In the genomic region with DNA sequence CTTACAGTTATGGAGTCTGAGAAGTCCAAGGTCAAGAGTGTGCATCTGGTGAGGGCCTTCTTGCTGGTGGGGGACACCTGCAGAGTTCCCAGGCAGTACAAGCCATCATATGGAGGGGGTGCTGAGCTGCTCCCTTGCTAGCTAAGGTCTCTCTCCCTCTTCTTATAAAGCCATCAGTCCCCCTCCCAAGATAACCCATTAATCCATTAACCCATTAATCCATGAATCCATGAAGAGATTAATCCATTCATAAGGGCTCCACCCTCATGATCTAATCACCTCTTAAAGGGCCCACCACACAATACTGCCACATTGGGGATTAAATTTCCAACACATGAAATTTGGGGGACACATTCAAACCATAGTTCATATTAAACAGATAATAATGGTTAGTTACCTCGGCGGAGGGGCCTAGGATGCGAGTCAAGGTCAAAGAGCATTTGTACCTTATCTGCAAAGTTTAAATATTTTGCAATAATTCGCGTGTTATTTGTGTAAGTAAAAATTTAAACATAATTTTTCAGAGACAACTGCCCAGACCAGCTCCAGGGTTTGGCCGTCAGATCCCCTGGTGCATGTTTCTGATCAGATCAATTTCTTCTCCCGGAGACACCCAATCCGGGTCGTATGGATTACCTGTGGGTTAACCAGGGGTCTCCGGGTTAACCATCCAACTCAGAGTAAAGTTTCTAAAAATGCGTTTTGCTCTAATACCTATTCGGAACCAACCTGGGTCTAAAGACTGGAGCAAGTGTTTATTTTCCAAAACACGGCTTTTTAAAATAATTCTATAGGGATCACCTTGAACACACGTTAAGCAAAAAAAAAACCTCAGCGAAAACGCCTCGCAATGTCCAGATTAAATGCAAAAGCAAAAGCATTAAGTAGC, we compare ENCODE assay signal across 8 cellular contexts. TPM values are rescaled to one million over a fixed set of nuclear protein-coding genes. Genes with fewer than 3 reads are reported as not detected.
DNase-seq lines count a peak whose midpoint lies in the region; ATAC-seq and TF ChIP-seq lines count a peak whose summit lies in the region.

No MANE protein-coding gene starts in this region.

- no peaks in the 10 kb centered on the region for H3K9me3 Mint-ChIP-seq in activated naive CD8-positive, alpha-beta T cell (ENCODE audit: low read depth)
- H3K9me3 Mint-ChIP-seq in stimulated activated naive B cell treated with anti-CD40 and anti-IgM and Interleukin-4, amounts not matched to agents 10 μg/mL and 1 μg/mL and 100 μg/mL, for 72 hours, result peaks cover 0 to 2% of the 10 kb centered on the region in 2 donors

- DNase-seq in GM12864 (ENCODE audit: low read depth) (no peak), iPS-NIHi7 (ENCODE audit: extremely low spot score) (peak; percentile 42), mucosa of gallbladder (ENCODE audit: low spot score) (no peak), NCI-H1048 (lab: John Stamatoyannopoulos, UW) (no peak)
- no peak for DNase-seq in Jurkat, Clone E6-1 (ENCODE audit: low read depth, low spot score)
- no peak for DNase-seq in stimulated activated naive B cell treated with anti-CD40 and anti-IgM and Interleukin-4, amounts not matched to agents 10 μg/mL and 1 μg/mL and 100 μg/mL, for 72 hours

- TF ChIP-seq CTCF in GM12864 (IDR thresholded peaks at IDR 0.05; ENCODE audit: low read depth, low read length, missing control alignments), result no peak

- H3K4me3 ChIP-seq in GM12864 (ENCODE audit: low read depth, low read length), result peak overlapping the region; percentile 76
- H3K4me3 ChIP-seq in Jurkat, Clone E6-1 (ENCODE audit: low read length), result peak overlapping the region; percentile 85

- peak overlapping the region; percentile 98 for H3K4me3 Mint-ChIP-seq in activated naive CD8-positive, alpha-beta T cell
- peak overlapping the region; percentile 96 to 98 for H3K4me3 Mint-ChIP-seq in stimulated activated naive B cell treated with anti-CD40 and anti-IgM and Interleukin-4, amounts not matched to agents 10 μg/mL and 1 μg/mL and 100 μg/mL, for 72 hours

- H3K36me3 Mint-ChIP-seq in activated naive CD8-positive, alpha-beta T cell, result no peaks in the 10 kb centered on the region
- peaks cover 16 to 32% of the 10 kb centered on the region in 2 donors for H3K36me3 Mint-ChIP-seq in stimulated activated naive B cell treated with anti-CD40 and anti-IgM and Interleukin-4, amounts not matched to agents 10 μg/mL and 1 μg/mL and 100 μg/mL, for 72 hours

- no peaks in the 10 kb centered on the region for H3K27me3 Mint-ChIP-seq in activated naive CD8-positive, alpha-beta T cell
- peaks cover 5 to 6% of the 10 kb centered on the region in 2 donors for H3K27me3 Mint-ChIP-seq in stimulated activated naive B cell treated with anti-CD40 and anti-IgM and Interleukin-4, amounts not matched to agents 10 μg/mL and 1 μg/mL and 100 μg/mL, for 72 hours

- H3K27ac Mint-ChIP-seq in activated naive CD8-positive, alpha-beta T cell, result peak overlapping the region; percentile 99
- H3K27ac Mint-ChIP-seq in stimulated activated naive B cell treated with anti-CD40 and anti-IgM and Interleukin-4, amounts not matched to agents 10 μg/mL and 1 μg/mL and 100 μg/mL, for 72 hours, result peak overlapping the region; percentile 99

- H3K4me1 Mint-ChIP-seq in activated naive CD8-positive, alpha-beta T cell (ENCODE audit: low read depth), result peaks cover 38% of the 10 kb centered on the region
- peaks cover 27 to 44% of the 10 kb centered on the region in 2 donors for H3K4me1 Mint-ChIP-seq in stimulated activated naive B cell treated with anti-CD40 and anti-IgM and Interleukin-4, amounts not matched to agents 10 μg/mL and 1 μg/mL and 100 μg/mL, for 72 hours

- no peak for ATAC-seq in stimulated activated naive B cell treated with anti-CD40 and anti-IgM and Interleukin-4, amounts not matched to agents 10 μg/mL and 1 μg/mL and 100 μg/mL, for 72 hours (replicated peaks)
- ATAC-seq in HG02798 (IDR thresholded peaks at IDR 0.05; ENCODE audit: poor library complexity, unreplicated experiment), result no peak

RNA-seq across cellular contexts. Expression of a gene that starts 0.7 kb away (rescaled TPM):
- polyA plus RNA-seq in Jurkat, Clone E6-1 (2012; ENCODE audit: insufficient read depth, insufficient read length), result 58.6 TPM
- 43.7 TPM for total RNA-seq in mucosa of gallbladder
